ENCODE assay signal across 1 cellular context in the genomic region with DNA sequence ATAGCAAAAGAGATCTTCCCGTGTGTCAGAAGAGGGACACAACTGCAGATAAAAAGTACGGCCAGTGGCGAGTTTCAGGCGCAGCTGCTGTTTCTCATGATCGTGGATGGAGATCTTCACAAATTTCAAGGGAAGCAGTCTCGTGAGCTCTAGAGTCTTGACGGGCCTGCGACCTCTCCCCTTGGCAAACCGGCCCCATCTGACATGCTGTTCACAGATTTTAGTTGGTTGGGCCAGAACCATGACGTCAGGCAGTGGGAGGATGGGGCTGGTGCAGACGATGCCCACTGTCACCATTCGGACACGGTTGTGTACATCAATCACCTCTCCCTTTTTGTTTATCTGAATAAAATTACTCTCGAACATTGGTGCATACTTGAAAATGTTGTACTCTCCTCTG.
TF ChIP-seq lines count a peak whose summit lies in the region.

No MANE protein-coding gene starts in this region.

TF ChIP-seq in HepG2, 621 proteins besides CTCF, POLR2A, EP300 and RAD21:
- TF ChIP-seq, protein P1, sequence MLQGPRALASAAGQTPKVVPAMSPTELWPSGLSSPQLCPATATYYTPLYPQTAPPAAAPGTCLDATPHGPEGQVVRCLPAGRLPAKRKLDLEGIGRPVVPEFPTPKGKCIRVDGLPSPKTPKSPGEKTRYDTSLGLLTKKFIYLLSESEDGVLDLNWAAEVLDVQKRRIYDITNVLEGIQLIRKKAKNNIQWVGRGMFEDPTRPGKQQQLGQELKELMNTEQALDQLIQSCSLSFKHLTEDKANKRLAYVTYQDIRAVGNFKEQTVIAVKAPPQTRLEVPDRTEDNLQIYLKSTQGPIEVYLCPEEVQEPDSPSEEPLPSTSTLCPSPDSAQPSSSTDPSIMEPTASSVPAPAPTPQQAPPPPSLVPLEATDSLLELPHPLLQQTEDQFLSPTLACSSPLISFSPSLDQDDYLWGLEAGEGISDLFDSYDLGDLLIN (CRISPR knock-in tag; IDR thresholded peaks at IDR 0.05; ENCODE audit: borderline replicate concordance) = no peak
- TF ChIP-seq ATF7 (IDR thresholded peaks at IDR 0.05) (peak; percentile 70), ATF7 (CRISPR knock-in tag; IDR thresholded peaks at IDR 0.05) (no peak), CREB1 (IDR thresholded peaks at IDR 0.05) (peak; percentile 77), CREB1 (CRISPR knock-in tag; IDR thresholded peaks at IDR 0.05) (no peak), XBP1 (CRISPR knock-in tag; IDR thresholded peaks at IDR 0.05) (no peak)
